Comparison of ENCODE assay signal across 1 cellular context in the genomic region with DNA sequence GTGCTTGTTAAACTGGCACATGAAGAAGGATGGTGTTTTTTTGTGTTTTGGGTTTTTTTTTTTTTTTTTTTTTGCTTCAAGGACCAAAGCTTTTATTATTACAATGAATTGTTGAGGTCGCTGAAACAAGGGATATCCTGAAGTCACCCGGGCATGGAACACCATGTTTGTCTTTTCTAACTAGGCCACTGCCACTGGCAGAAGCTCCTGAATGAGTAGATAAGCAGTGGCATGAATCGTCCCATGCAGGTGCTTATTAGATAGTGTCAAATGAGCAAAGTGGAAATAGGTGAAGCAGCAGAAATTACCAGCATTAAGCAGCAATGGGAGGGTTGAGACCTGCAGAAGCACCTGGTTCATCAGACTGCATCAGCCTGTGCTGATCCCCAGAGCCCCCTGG.
TF ChIP-seq lines count a peak whose summit lies in the region.

No MANE protein-coding gene starts in this region.

TF ChIP-seq in neural cell, 6 proteins besides CTCF, POLR2A, EP300 and RAD21 (continued from another document):
- TF ChIP-seq POLR2AphosphoS5 (IDR thresholded peaks at IDR 0.05) (no peak), EZH2 (IDR thresholded peaks at IDR 0.05; ENCODE audit: borderline replicate concordance, insufficient read depth, low read length, poor library complexity, severe bottlenecking) (no peak)
